Comparison of ENCODE assay signal across 1 cellular context in genomic region chr11:21268036-21268435, GRCh38.
TF ChIP-seq lines count a peak whose summit lies in the region.

No MANE protein-coding gene starts in this region.

TF ChIP-seq in H1, 55 proteins besides CTCF, POLR2A, EP300 and RAD21:
- no peak for TF ChIP-seq SUZ12 (IDR thresholded peaks at IDR 0.05; ENCODE audit: low read length)
- no peak for TF ChIP-seq KDM1A (IDR thresholded peaks at IDR 0.05; ENCODE audit: borderline replicate concordance, low read length)
- TF ChIP-seq, protein P1, sequence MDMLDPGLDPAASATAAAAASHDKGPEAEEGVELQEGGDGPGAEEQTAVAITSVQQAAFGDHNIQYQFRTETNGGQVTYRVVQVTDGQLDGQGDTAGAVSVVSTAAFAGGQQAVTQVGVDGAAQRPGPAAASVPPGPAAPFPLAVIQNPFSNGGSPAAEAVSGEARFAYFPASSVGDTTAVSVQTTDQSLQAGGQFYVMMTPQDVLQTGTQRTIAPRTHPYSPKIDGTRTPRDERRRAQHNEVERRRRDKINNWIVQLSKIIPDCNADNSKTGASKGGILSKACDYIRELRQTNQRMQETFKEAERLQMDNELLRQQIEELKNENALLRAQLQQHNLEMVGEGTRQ (IDR thresholded peaks at IDR 0.05; ENCODE audit: low read length): no peak
- no peak for TF ChIP-seq PHF8 (conservative IDR thresholded peaks at IDR 0.05; ENCODE audit: low read depth, low read length)
- TF ChIP-seq, protein P2, sequence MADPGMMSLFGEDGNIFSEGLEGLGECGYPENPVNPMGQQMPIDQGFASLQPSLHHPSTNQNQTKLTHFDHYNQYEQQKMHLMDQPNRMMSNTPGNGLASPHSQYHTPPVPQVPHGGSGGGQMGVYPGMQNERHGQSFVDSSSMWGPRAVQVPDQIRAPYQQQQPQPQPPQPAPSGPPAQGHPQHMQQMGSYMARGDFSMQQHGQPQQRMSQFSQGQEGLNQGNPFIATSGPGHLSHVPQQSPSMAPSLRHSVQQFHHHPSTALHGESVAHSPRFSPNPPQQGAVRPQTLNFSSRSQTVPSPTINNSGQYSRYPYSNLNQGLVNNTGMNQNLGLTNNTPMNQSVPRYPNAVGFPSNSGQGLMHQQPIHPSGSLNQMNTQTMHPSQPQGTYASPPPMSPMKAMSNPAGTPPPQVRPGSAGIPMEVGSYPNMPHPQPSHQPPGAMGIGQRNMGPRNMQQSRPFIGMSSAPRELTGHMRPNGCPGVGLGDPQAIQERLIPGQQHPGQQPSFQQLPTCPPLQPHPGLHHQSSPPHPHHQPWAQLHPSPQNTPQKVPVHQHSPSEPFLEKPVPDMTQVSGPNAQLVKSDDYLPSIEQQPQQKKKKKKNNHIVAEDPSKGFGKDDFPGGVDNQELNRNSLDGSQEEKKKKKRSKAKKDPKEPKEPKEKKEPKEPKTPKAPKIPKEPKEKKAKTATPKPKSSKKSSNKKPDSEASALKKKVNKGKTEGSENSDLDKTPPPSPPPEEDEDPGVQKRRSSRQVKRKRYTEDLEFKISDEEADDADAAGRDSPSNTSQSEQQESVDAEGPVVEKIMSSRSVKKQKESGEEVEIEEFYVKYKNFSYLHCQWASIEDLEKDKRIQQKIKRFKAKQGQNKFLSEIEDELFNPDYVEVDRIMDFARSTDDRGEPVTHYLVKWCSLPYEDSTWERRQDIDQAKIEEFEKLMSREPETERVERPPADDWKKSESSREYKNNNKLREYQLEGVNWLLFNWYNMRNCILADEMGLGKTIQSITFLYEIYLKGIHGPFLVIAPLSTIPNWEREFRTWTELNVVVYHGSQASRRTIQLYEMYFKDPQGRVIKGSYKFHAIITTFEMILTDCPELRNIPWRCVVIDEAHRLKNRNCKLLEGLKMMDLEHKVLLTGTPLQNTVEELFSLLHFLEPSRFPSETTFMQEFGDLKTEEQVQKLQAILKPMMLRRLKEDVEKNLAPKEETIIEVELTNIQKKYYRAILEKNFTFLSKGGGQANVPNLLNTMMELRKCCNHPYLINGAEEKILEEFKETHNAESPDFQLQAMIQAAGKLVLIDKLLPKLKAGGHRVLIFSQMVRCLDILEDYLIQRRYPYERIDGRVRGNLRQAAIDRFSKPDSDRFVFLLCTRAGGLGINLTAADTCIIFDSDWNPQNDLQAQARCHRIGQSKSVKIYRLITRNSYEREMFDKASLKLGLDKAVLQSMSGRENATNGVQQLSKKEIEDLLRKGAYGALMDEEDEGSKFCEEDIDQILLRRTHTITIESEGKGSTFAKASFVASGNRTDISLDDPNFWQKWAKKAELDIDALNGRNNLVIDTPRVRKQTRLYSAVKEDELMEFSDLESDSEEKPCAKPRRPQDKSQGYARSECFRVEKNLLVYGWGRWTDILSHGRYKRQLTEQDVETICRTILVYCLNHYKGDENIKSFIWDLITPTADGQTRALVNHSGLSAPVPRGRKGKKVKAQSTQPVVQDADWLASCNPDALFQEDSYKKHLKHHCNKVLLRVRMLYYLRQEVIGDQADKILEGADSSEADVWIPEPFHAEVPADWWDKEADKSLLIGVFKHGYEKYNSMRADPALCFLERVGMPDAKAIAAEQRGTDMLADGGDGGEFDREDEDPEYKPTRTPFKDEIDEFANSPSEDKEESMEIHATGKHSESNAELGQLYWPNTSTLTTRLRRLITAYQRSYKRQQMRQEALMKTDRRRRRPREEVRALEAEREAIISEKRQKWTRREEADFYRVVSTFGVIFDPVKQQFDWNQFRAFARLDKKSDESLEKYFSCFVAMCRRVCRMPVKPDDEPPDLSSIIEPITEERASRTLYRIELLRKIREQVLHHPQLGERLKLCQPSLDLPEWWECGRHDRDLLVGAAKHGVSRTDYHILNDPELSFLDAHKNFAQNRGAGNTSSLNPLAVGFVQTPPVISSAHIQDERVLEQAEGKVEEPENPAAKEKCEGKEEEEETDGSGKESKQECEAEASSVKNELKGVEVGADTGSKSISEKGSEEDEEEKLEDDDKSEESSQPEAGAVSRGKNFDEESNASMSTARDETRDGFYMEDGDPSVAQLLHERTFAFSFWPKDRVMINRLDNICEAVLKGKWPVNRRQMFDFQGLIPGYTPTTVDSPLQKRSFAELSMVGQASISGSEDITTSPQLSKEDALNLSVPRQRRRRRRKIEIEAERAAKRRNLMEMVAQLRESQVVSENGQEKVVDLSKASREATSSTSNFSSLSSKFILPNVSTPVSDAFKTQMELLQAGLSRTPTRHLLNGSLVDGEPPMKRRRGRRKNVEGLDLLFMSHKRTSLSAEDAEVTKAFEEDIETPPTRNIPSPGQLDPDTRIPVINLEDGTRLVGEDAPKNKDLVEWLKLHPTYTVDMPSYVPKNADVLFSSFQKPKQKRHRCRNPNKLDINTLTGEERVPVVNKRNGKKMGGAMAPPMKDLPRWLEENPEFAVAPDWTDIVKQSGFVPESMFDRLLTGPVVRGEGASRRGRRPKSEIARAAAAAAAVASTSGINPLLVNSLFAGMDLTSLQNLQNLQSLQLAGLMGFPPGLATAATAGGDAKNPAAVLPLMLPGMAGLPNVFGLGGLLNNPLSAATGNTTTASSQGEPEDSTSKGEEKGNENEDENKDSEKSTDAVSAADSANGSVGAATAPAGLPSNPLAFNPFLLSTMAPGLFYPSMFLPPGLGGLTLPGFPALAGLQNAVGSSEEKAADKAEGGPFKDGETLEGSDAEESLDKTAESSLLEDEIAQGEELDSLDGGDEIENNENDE (IDR thresholded peaks at IDR 0.05; ENCODE audit: insufficient replicate concordance, low read length): no peak
- no peak for TF ChIP-seq HDAC2 (IDR thresholded peaks at IDR 0.05; ENCODE audit: borderline replicate concordance in 1 of 2, low read depth in 2 of 2, low read length in 2 of 2)
- TF ChIP-seq RBBP5 (IDR thresholded peaks at IDR 0.05; ENCODE audit: borderline replicate concordance, low read depth, low read length): no peak
- no peak for TF ChIP-seq NANOG (IDR thresholded peaks at IDR 0.05; ENCODE audit: insufficient read depth, low read depth, low read length, poor library complexity, severe bottlenecking)
- TF ChIP-seq GTF2F1 (IDR thresholded peaks at IDR 0.05; ENCODE audit: borderline replicate concordance, low read depth, low read length): no peak
- TF ChIP-seq TAF1 (IDR thresholded peaks at IDR 0.05; ENCODE audit: low read depth, low read length): no peak
- TF ChIP-seq, protein P3, sequence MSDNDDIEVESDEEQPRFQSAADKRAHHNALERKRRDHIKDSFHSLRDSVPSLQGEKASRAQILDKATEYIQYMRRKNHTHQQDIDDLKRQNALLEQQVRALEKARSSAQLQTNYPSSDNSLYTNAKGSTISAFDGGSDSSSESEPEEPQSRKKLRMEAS (IDR thresholded peaks at IDR 0.05): no peak
- no peak for TF ChIP-seq CBX5 (IDR thresholded peaks at IDR 0.05; ENCODE audit: low read depth, low read length)
- TF ChIP-seq, protein P4, sequence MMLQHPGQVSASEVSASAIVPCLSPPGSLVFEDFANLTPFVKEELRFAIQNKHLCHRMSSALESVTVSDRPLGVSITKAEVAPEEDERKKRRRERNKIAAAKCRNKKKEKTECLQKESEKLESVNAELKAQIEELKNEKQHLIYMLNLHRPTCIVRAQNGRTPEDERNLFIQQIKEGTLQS (IDR thresholded peaks at IDR 0.05; ENCODE audit: insufficient read depth, low read depth, low read length): no peak
- TF ChIP-seq RXRA (IDR thresholded peaks at IDR 0.05; ENCODE audit: insufficient read depth, low read depth, low read length): no peak
- no peak for TF ChIP-seq ZNF274 (IDR thresholded peaks at IDR 0.05; ENCODE audit: borderline replicate concordance, extremely low read depth, low read length)
- TF ChIP-seq EZH2 (IDR thresholded peaks at IDR 0.05; ENCODE audit: low read depth, low read length, severe bottlenecking): no peak
- no peak for TF ChIP-seq E2F6 (IDR thresholded peaks at IDR 0.05)
- no peak for TF ChIP-seq SIX5 (IDR thresholded peaks at IDR 0.05; ENCODE audit: low read depth, low read length)
- no peak for TF ChIP-seq SRF (IDR thresholded peaks at IDR 0.05; ENCODE audit: low read depth, low read length)
